16 cellular contexts compared by ENCODE assay signal in the genomic region with DNA sequence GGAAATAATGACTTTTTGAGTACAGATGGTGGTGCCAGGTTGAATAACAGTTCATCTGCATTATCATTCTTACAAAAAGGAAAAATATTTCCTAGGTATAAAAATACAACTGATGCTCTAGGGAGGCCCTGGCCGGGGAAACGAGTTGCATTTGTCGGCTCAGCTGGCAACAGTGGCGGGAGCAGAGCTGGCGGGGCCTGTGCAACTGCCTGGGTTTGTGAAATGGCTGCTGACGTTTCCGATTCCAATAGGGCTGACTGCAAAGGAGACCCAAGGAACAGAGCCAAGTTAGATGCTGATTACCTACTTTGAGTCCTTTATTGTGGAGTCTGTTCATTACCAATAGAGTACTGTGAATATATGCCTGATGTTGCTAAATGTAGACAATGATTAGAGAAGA.
"Had no signal": no experiment of that assay in that cellular context is flagged by ENCODE, and none has a peak within 500 bp of the region (broad histone marks: within the 10 kb centered on the region; RNA-seq: fewer than 3 reads in every experiment).

No MANE protein-coding gene starts in this region.

- H3K9me3 ChIP-seq: SJSA1, spleen had no signal

- H3K27ac Mint-ChIP-seq: activated CD8-positive, alpha-beta T cell treated with anti-CD3 and anti-CD28 coated beads, Interleukin-2, amount 10 ng/mL, durations not matched to agents 7 days and 5 days; activated T-helper 2 cell treated with anti-CD3 and anti-CD28 coated beads, Interferon-gamma antibody, Interleukin-2, Interleukin-4, amounts not matched to agents 10 μg/mL and 5 μg/mL and 100 μg/mL, durations not matched to agents 14 hours and 24 hours and 36 hours; naive thymus-derived CD4-positive, alpha-beta T cell; type B pancreatic cell had no signal

- H3K4me3 ChIP-seq: hepatocyte, SJSA1, spleen had no signal

- H3K27me3 Mint-ChIP-seq: effector memory CD8-positive, alpha-beta T cell; naive thymus-derived CD4-positive, alpha-beta T cell; type B pancreatic cell had no signal

- H3K27me3 ChIP-seq: hepatocyte, SJSA1, spleen had no signal

- H3K9me3 Mint-ChIP-seq: activated T-helper 2 cell treated with anti-CD3 and anti-CD28 coated beads, Interferon-gamma antibody, Interleukin-2, Interleukin-4, amounts not matched to agents 10 μg/mL and 5 μg/mL and 100 μg/mL, durations not matched to agents 14 hours and 24 hours and 36 hours; effector memory CD8-positive, alpha-beta T cell; type B pancreatic cell had no signal

- H3K27ac ChIP-seq: hepatocyte, SJSA1, spleen had no signal

- DNase-seq: activated CD4-positive, alpha-beta T cell treated with anti-CD3 and anti-CD28 coated beads for 1 hour; activated CD8-positive, alpha-beta T cell treated with anti-CD3 and anti-CD28 coated beads, Interleukin-2, amount 10 ng/mL, durations not matched to agents 7 days and 5 days; activated naive CD4-positive, alpha-beta T cell treated with anti-CD3 and anti-CD28 coated beads, Interleukin-2, amount 50 U/mL, for 16 hours; cortex of kidney; effector memory CD8-positive, alpha-beta T cell; erythroblast; naive thymus-derived CD4-positive, alpha-beta T cell; spleen; stimulated activated CD4-positive, alpha-beta T cell treated with anti-CD3 and anti-CD28 coated beads, Interleukin-1b, Interleukin-23, amount 100 ng/mL, for 48 hours; stimulated activated naive CD4-positive, alpha-beta T cell; T-helper 9 cell had no signal

- H3K4me3 Mint-ChIP-seq: activated CD8-positive, alpha-beta T cell treated with anti-CD3 and anti-CD28 coated beads, Interleukin-2, amount 10 ng/mL, durations not matched to agents 7 days and 5 days; effector memory CD8-positive, alpha-beta T cell; naive thymus-derived CD4-positive, alpha-beta T cell; type B pancreatic cell had no signal

- ATAC-seq: activated CD8-positive, alpha-beta T cell treated with anti-CD3 and anti-CD28 coated beads, Interleukin-2, amount 10 ng/mL, durations not matched to agents 7 days and 5 days; effector memory CD8-positive, alpha-beta T cell; sciatic nerve had no signal

- H3K4me1 ChIP-seq: SJSA1 had no signal
